ENCODE assay signal across 28 cellular contexts in the genomic region with DNA sequence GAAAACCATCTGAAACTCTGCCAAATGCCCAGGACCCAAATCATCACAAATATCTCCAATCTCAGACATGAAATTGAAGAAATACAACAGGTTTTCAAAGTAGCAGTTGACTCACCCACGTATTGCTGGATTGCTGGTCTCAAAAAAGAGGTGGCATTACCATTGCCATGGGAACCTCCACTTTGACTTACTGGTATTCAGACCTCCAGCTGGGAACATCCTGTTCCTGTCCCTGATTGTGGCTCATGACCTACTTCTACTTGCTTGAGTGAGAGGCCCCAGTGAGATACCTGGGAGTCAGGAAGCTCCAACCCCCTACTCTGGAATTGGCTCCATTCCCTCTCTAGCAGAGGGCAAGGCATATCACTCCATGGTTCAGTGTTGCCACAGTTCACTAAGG.
DNase-seq lines count a peak whose midpoint lies in the region; ATAC-seq and TF ChIP-seq lines count a peak whose summit lies in the region.
"Had no signal": no experiment of that assay in that cellular context is flagged by ENCODE, and none has a peak within 500 bp of the region (broad histone marks: within the 10 kb centered on the region; RNA-seq: fewer than 3 reads in every experiment).

No MANE protein-coding gene starts in this region.

- peak overlapping the region; percentile 23 for H3K18ac ChIP-seq in mesendoderm (ENCODE audit: low read length)

- no peaks in the 10 kb centered on the region for H3K27me3 ChIP-seq in mesendoderm (ENCODE audit: insufficient read depth, low read length, poor library complexity)
- H3K27me3 ChIP-seq: ascending aorta, BLaER1, sigmoid colon had no signal

- no peaks in the 10 kb centered on the region for H3K79me1 ChIP-seq in mesendoderm (ENCODE audit: low read length)

- CTCF ChIA-PET in WTC11 (lab: Charles Lee): interaction anchor here (1.6 kb wide), 1 partner anchor 47 kb away, joined by 4 read pairs; no protein-coding TSS in a partner anchor

- in situ Hi-C loops in G401 (cut with HindIII; ENCODE audit: low sequenced_read_pairs): no loop called here

- peak overlapping the region; percentile 77; the same call in 1 of the 2 replicates for H3K27ac Mint-ChIP-seq in WTC11
- H3K27ac Mint-ChIP-seq: activated CD4-positive, alpha-beta T cell treated with anti-CD3 and anti-CD28 coated beads, Interleukin-2, amount 10 ng/mL, durations not matched to agents 7 days and 5 days; activated naive CD8-positive, alpha-beta T cell treated with anti-CD3 and anti-CD28 coated beads for 36 hours; stimulated activated effector memory CD8-positive, alpha-beta T cell treated with anti-CD3 and anti-CD28 coated beads, Interleukin-12 subunit alpha, Interleukin-12 subunit beta, amount 100 ng/mL, for 72 hours; T-cell; type B pancreatic cell had no signal

- peak overlapping the region; percentile 12 for H3K56ac ChIP-seq in mesendoderm (ENCODE audit: low read length)

- H2BK15ac ChIP-seq in mesendoderm (replicated peaks; ENCODE audit: low read depth): no peak overlapping the region

- no CpG with 5 or more reads among the region's 1 CpG for WGBS in mesendoderm (ENCODE audit: extremely low coverage, insufficient coverage, low lambda C conversion rate)

- H3K4me3 Mint-ChIP-seq in WTC11: no peak overlapping the region
- H3K4me3 Mint-ChIP-seq: activated CD4-positive, alpha-beta T cell treated with anti-CD3 and anti-CD28 coated beads, Interleukin-2, amount 10 ng/mL, durations not matched to agents 7 days and 5 days; activated naive CD8-positive, alpha-beta T cell treated with anti-CD3 and anti-CD28 coated beads for 36 hours; activated T-cell treated with anti-CD3 and anti-CD28 coated beads, Interleukin-2, amount 50 U/mL, for 4 hours; stimulated activated effector memory CD8-positive, alpha-beta T cell treated with anti-CD3 and anti-CD28 coated beads, Interleukin-12 subunit alpha, Interleukin-12 subunit beta, amount 100 ng/mL, for 72 hours; T-cell; type B pancreatic cell had no signal

- no peak overlapping the region for H2BK120ac ChIP-seq in mesendoderm (ENCODE audit: low read depth, low read length)

- no peaks in the 10 kb centered on the region for H3K27me3 Mint-ChIP-seq in WTC11 (ENCODE audit: low read depth)
- H3K27me3 Mint-ChIP-seq: type B pancreatic cell had no signal

- H3K9me3 Mint-ChIP-seq in WTC11: peaks cover 13% of the 10 kb centered on the region
- H3K9me3 Mint-ChIP-seq: activated CD4-positive, alpha-beta T cell treated with anti-CD3 and anti-CD28 coated beads, Interleukin-2, amount 10 ng/mL, durations not matched to agents 7 days and 5 days; activated T-cell treated with anti-CD3 and anti-CD28 coated beads, Interleukin-2, amount 50 U/mL, for 4 hours; stimulated activated effector memory CD8-positive, alpha-beta T cell treated with anti-CD3 and anti-CD28 coated beads, Interleukin-12 subunit alpha, Interleukin-12 subunit beta, amount 100 ng/mL, for 72 hours; type B pancreatic cell had no signal

- no peak overlapping the region for H3K23ac ChIP-seq in mesendoderm (ENCODE audit: low read length)

- H3K4ac ChIP-seq in mesendoderm (ENCODE audit: low read depth, low read length): no peak overlapping the region

- no peak overlapping the region for H3K27ac ChIP-seq in mesendoderm (ENCODE audit: low read depth, low read length)
- H3K27ac ChIP-seq: ascending aorta, BLaER1, coronary artery, epithelial cell of prostate, neutrophil, sigmoid colon had no signal

- POLR2A ChIA-PET in WTC11 (lab: Charles Lee): no interaction called here

- no peak for TF ChIP-seq CTCF in WTC11 (IDR thresholded peaks at IDR 0.05)

- DNase-seq in A172 (ENCODE audit: low spot score) (peak; percentile 66), G401 (ENCODE audit: low spot score) (peak; percentile 63), WTC11 (ENCODE audit: low spot score) (no peak), mesendoderm (peak; percentile 95), HT-29 (ENCODE audit: low spot score) (no peak)
- DNase-seq: activated CD4-positive, alpha-beta T cell treated with anti-CD3 and anti-CD28 coated beads, Interleukin-2, amount 10 ng/mL, durations not matched to agents 7 days and 5 days; activated gamma-delta T cell; activated naive CD8-positive, alpha-beta T cell treated with anti-CD3 and anti-CD28 coated beads for 36 hours; activated T-cell treated with anti-CD3 and anti-CD28 coated beads, Interleukin-2, amount 50 U/mL, for 4 hours; effector CD8-positive, alpha-beta T cell; hippocampal formation; NCI-H1436 treated with DMSO at 0.1 percent for 48 hours; NCI-H510A; RPMI8226; sigmoid colon; T-cell had no signal

- H4K8ac ChIP-seq in mesendoderm (ENCODE audit: low read depth, low read length): no peak overlapping the region

- no peak overlapping the region for H3K9ac ChIP-seq in mesendoderm (ENCODE audit: low read length)
- H3K9ac ChIP-seq: BLaER1 had no signal

- no peak overlapping the region for H3K4me3 ChIP-seq in mesendoderm (ENCODE audit: low read length)
- H3K4me3 ChIP-seq: ascending aorta, BLaER1, coronary artery, sigmoid colon had no signal

- H2BK5ac ChIP-seq in mesendoderm (ENCODE audit: low read length): peak overlapping the region; percentile 56

- H3K36me3 Mint-ChIP-seq in WTC11: no peaks in the 10 kb centered on the region
- H3K36me3 Mint-ChIP-seq: activated naive CD8-positive, alpha-beta T cell treated with anti-CD3 and anti-CD28 coated beads for 36 hours; stimulated activated effector memory CD8-positive, alpha-beta T cell treated with anti-CD3 and anti-CD28 coated beads, Interleukin-12 subunit alpha, Interleukin-12 subunit beta, amount 100 ng/mL, for 72 hours; T-cell had no signal

- peaks cover 34% of the 10 kb centered on the region for H3K4me1 Mint-ChIP-seq in WTC11
- H3K4me1 Mint-ChIP-seq: activated CD4-positive, alpha-beta T cell treated with anti-CD3 and anti-CD28 coated beads, Interleukin-2, amount 10 ng/mL, durations not matched to agents 7 days and 5 days; activated naive CD8-positive, alpha-beta T cell treated with anti-CD3 and anti-CD28 coated beads for 36 hours; stimulated activated effector memory CD8-positive, alpha-beta T cell treated with anti-CD3 and anti-CD28 coated beads, Interleukin-12 subunit alpha, Interleukin-12 subunit beta, amount 100 ng/mL, for 72 hours; T-cell had no signal

- H2AK5ac ChIP-seq in mesendoderm (ENCODE audit: low read length): no peak overlapping the region

- H3K36me3 ChIP-seq in mesendoderm (ENCODE audit: control insufficient read depth, insufficient read depth, low read length): no peaks in the 10 kb centered on the region
- H3K36me3 ChIP-seq: ascending aorta, BLaER1, neutrophil, sigmoid colon had no signal

- no peaks in the 10 kb centered on the region for H3K79me2 ChIP-seq in mesendoderm (ENCODE audit: control insufficient read depth, insufficient read depth, low read length)

- H3K4me2 ChIP-seq in mesendoderm (ENCODE audit: low read length): no peak overlapping the region
- H3K4me2 ChIP-seq: BLaER1 had no signal

- H4K5ac ChIP-seq in mesendoderm (ENCODE audit: low read length): no peak overlapping the region

- peaks cover 11% of the 10 kb centered on the region for H3K4me1 ChIP-seq in mesendoderm (ENCODE audit: control insufficient read depth, low read depth, low read length)
- H3K4me1 ChIP-seq: BLaER1 had no signal

- ATAC-seq in WTC11: peak; percentile 67
- ATAC-seq in GM21619 (IDR thresholded peaks at IDR 0.05; ENCODE audit: unreplicated experiment): no peak
- no peak for ATAC-seq in GM19351 (IDR thresholded peaks at IDR 0.05; ENCODE audit: unreplicated experiment)
- ATAC-seq in HG02840 (IDR thresholded peaks at IDR 0.05; ENCODE audit: low FRiP score, unreplicated experiment): no peak
- ATAC-seq: activated T-cell treated with anti-CD3 and anti-CD28 coated beads, Interleukin-2, amount 50 U/mL, for 4 hours; HepG2; left lobe of liver; stimulated activated effector memory CD8-positive, alpha-beta T cell treated with anti-CD3 and anti-CD28 coated beads, Interleukin-12 subunit alpha, Interleukin-12 subunit beta, amount 100 ng/mL, for 72 hours; T-cell had no signal

TF ChIP-seq in WTC11, 78 proteins besides CTCF, POLR2A, EP300 and RAD21:
- TF ChIP-seq, protein P1, sequence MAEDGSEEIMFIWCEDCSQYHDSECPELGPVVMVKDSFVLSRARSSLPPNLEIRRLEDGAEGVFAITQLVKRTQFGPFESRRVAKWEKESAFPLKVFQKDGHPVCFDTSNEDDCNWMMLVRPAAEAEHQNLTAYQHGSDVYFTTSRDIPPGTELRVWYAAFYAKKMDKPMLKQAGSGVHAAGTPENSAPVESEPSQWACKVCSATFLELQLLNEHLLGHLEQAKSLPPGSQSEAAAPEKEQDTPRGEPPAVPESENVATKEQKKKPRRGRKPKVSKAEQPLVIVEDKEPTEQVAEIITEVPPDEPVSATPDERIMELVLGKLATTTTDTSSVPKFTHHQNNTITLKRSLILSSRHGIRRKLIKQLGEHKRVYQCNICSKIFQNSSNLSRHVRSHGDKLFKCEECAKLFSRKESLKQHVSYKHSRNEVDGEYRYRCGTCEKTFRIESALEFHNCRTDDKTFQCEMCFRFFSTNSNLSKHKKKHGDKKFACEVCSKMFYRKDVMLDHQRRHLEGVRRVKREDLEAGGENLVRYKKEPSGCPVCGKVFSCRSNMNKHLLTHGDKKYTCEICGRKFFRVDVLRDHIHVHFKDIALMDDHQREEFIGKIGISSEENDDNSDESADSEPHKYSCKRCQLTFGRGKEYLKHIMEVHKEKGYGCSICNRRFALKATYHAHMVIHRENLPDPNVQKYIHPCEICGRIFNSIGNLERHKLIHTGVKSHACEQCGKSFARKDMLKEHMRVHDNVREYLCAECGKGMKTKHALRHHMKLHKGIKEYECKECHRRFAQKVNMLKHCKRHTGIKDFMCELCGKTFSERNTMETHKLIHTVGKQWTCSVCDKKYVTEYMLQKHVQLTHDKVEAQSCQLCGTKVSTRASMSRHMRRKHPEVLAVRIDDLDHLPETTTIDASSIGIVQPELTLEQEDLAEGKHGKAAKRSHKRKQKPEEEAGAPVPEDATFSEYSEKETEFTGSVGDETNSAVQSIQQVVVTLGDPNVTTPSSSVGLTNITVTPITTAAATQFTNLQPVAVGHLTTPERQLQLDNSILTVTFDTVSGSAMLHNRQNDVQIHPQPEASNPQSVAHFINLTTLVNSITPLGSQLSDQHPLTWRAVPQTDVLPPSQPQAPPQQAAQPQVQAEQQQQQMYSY (CRISPR knock-in tag; IDR thresholded peaks at IDR 0.05): peak; percentile 10; the same call in 1 of the 2 replicates
- TF ChIP-seq, protein P2, sequence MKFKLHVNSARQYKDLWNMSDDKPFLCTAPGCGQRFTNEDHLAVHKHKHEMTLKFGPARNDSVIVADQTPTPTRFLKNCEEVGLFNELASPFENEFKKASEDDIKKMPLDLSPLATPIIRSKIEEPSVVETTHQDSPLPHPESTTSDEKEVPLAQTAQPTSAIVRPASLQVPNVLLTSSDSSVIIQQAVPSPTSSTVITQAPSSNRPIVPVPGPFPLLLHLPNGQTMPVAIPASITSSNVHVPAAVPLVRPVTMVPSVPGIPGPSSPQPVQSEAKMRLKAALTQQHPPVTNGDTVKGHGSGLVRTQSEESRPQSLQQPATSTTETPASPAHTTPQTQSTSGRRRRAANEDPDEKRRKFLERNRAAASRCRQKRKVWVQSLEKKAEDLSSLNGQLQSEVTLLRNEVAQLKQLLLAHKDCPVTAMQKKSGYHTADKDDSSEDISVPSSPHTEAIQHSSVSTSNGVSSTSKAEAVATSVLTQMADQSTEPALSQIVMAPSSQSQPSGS (CRISPR knock-in tag; IDR thresholded peaks at IDR 0.05; ENCODE audit: borderline replicate concordance, low read depth): no peak

Comparison
In these comparisons a context has a peak if more than half of its experiments do, and no peak if none do; other contexts are left out.
1. DNase-seq: peak in A172 (single experiment), G401 (single experiment) and mesendoderm (single experiment); none in WTC11 (single experiment) and HT-29 (single experiment).